10 cellular contexts compared by ENCODE assay signal in the genomic region with DNA sequence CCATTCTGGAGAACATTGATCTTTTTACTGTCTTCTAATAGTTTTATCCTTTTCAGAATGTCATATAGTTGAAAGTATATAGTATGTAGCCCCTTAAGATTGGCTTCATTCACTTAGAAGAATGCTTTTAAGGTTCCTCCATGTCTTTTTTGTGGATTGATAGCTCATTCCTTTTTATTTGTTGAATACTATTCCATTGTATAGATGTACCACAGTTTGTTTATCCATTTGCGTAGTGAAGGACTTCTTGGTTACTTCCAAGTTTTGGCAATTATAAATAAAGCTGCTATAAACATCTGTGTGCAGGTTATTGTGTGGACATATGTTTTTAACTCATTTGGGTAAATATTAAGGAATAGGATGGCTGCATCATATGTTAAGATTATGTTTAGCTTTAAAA.
"Had no signal": no experiment of that assay in that cellular context is flagged by ENCODE, and none has a peak within 500 bp of the region (broad histone marks: within the 10 kb centered on the region; RNA-seq: fewer than 3 reads in every experiment).

No MANE protein-coding gene starts in this region.

- H3K36me3 Mint-ChIP-seq: IgD-negative memory B cell had no signal

- FAIRE-seq: H54, HepG2 had no signal

- DNase-seq: GM23248, GOT3, H9, HCEC 1CT, HFFc6, KG1 had no signal

- ATAC-seq: HepG2 had no signal

- H3K4me1 Mint-ChIP-seq: H9, IgD-negative memory B cell had no signal

- H2AFZ ChIP-seq: GM23248 had no signal

- H3K4me3 ChIP-seq: GM23248 had no signal

- H3K27ac Mint-ChIP-seq: H9, HFFc6, IgD-negative memory B cell had no signal

- H3K4me3 Mint-ChIP-seq: H9, HFFc6 had no signal

- H3K27me3 Mint-ChIP-seq: IgD-negative memory B cell had no signal

- H3K27ac ChIP-seq: GM23248, HL-60 had no signal

- H3K9ac ChIP-seq: GM23248 had no signal
